In genomic region chr15:90322531-90322930, GRCh38 we compare ENCODE assay signal across 26 cellular contexts. TPM values are rescaled to one million over a fixed set of nuclear protein-coding genes. Genes with fewer than 3 reads are reported as not detected.
DNase-seq lines count a peak whose midpoint lies in the region; ATAC-seq and TF ChIP-seq lines count a peak whose summit lies in the region.
"Had no signal": no experiment of that assay in that cellular context is flagged by ENCODE, and none has a peak within 500 bp of the region (broad histone marks: within the 10 kb centered on the region; RNA-seq: fewer than 3 reads in every experiment).

No MANE protein-coding gene starts in this region.

- H3K4me3 ChIP-seq in adrenal gland (no peak overlapping the region), mesodermal cell (ENCODE audit: extremely low read depth, insufficient read depth, low read length, poor library complexity, severe bottlenecking) (no peak overlapping the region)
- no peak overlapping the region for H3K4me3 ChIP-seq in CD4-positive, alpha-beta memory T cell (ENCODE audit: low read length in 2 of 2)
- H3K4me3 ChIP-seq: esophagus muscularis mucosa had no signal

- intact Hi-C loops in adrenal gland (cut with DNase I) = loop anchor here (5.0 to 10.0 kb wide), 4 partner anchors 52 to 282 kb away; no protein-coding TSS in a partner anchor
- intact Hi-C loops in CD4-positive, alpha-beta memory T cell (cut with micrococcal nuclease) = loop anchor here (5.0 kb wide), 1 partner anchor 950 kb away; no protein-coding TSS in a partner anchor

- H3K4me3 Mint-ChIP-seq in CD4-positive, alpha-beta memory T cell = no peak overlapping the region
- H3K4me3 Mint-ChIP-seq: activated CD8-positive, alpha-beta T cell treated with anti-CD3 and anti-CD28 coated beads for 36 hours; activated T-cell treated with anti-CD3 and anti-CD28 coated beads, Interleukin-2, amount 50 U/mL, for 4 hours; B cell; effector memory CD8-positive, alpha-beta T cell; natural killer cell; stimulated activated naive CD8-positive, alpha-beta T cell treated with anti-CD3 and anti-CD28 coated beads, Interleukin-15, Interleukin-2, amounts not matched to agents 100 ng/mL and 50 ng/mL, for 24 hours had no signal

- H3K27ac ChIP-seq in adrenal gland (no peak overlapping the region), mesodermal cell (ENCODE audit: low read depth, low read length, severe bottlenecking) (peak overlapping the region; percentile 69)
- H3K27ac ChIP-seq in CD4-positive, alpha-beta memory T cell (ENCODE audit: low read depth, low read length) = no peak overlapping the region
- H3K27ac ChIP-seq: esophagus muscularis mucosa, KMS-11, parathyroid adenoma had no signal

- H3K27me3 ChIP-seq in adrenal gland = no peaks in the 10 kb centered on the region
- no peaks in the 10 kb centered on the region for H3K27me3 ChIP-seq in CD4-positive, alpha-beta memory T cell (ENCODE audit: insufficient read depth, low read length)
- H3K27me3 ChIP-seq: esophagus muscularis mucosa had no signal

- no peak overlapping the region for H3K27ac Mint-ChIP-seq in CD4-positive, alpha-beta memory T cell
- H3K27ac Mint-ChIP-seq: activated CD8-positive, alpha-beta T cell treated with anti-CD3 and anti-CD28 coated beads for 36 hours; B cell; effector memory CD8-positive, alpha-beta T cell; natural killer cell; stimulated activated naive CD8-positive, alpha-beta T cell treated with anti-CD3 and anti-CD28 coated beads, Interleukin-15, Interleukin-2, amounts not matched to agents 100 ng/mL and 50 ng/mL, for 24 hours had no signal

- H3K9me3 ChIP-seq in adrenal gland (replicated peaks in 1 of 3) (no peaks in the 10 kb centered on the region), mesodermal cell (ENCODE audit: control insufficient read depth, low read length) (no peaks in the 10 kb centered on the region)
- H3K9me3 ChIP-seq in CD4-positive, alpha-beta memory T cell (ENCODE audit: control insufficient read depth in 1 of 2, low read length in 2 of 2) = no peaks in the 10 kb centered on the region
- H3K9me3 ChIP-seq: esophagus muscularis mucosa had no signal

- DNase-seq in activated CD8-positive, alpha-beta memory T cell treated with anti-CD3 and anti-CD28 coated beads for 24 hours = peak; percentile 19
- no peak for DNase-seq in activated CD8-positive, alpha-beta memory T cell treated with anti-CD3 and anti-CD28 coated beads, Interleukin-2, amount 50 U/mL, for 4 hours
- DNase-seq in adrenal gland (peak in 5 of 7 donors; percentile 29 to 53 (median 35)), NCI-H524 (lab: John Stamatoyannopoulos, UW) (no peak)
- DNase-seq in CD4-positive, alpha-beta memory T cell = no peak
- DNase-seq: activated CD8-positive, alpha-beta T cell treated with anti-CD3 and anti-CD28 coated beads for 36 hours; activated T-cell treated with anti-CD3 and anti-CD28 coated beads, Interleukin-2, amount 50 U/mL, for 4 hours; amniotic stem cell; DMS79; effector memory CD8-positive, alpha-beta T cell; natural killer cell; NCI-H1694 treated with DMSO at 0.1 percent for 48 hours; NCI-H345; NCI-H82; T-helper 9 cell had no signal

- TF ChIP-seq CTCF in adrenal gland (IDR thresholded peaks at IDR 0.05) = no peak

- no peaks in the 10 kb centered on the region for H3K36me3 Mint-ChIP-seq in CD4-positive, alpha-beta memory T cell
- H3K36me3 Mint-ChIP-seq: natural killer cell had no signal

- 82 to 87% (median 83%) methylated on average over 4 of the region's 4 CpGs for WGBS in adrenal gland, 4 donors
- 92 to 100% methylated on average over 3 to 4 of the region's 4 CpGs for WGBS in mesodermal cell (ENCODE audit: insufficient coverage in 2 of 2), 2 experiments

- H3K9me3 Mint-ChIP-seq in CD4-positive, alpha-beta memory T cell = no peaks in the 10 kb centered on the region
- H3K9me3 Mint-ChIP-seq: activated CD8-positive, alpha-beta T cell treated with anti-CD3 and anti-CD28 coated beads for 36 hours; activated T-cell treated with anti-CD3 and anti-CD28 coated beads, Interleukin-2, amount 50 U/mL, for 4 hours; effector memory CD8-positive, alpha-beta T cell; natural killer cell; stimulated activated naive CD8-positive, alpha-beta T cell treated with anti-CD3 and anti-CD28 coated beads, Interleukin-15, Interleukin-2, amounts not matched to agents 100 ng/mL and 50 ng/mL, for 24 hours had no signal

- CTCF ChIA-PET in CD4-positive, alpha-beta memory T cell (lab: Charles Lee; ENCODE audit: partially characterized antibody) = interaction anchor here (1.7 kb wide), 1 partner anchor 160 kb away, joined by 5 read pairs; no protein-coding TSS in a partner anchor

- peaks cover 5 to 8% (median 7%) of the 10 kb centered on the region in 4 donors for H3K4me1 Mint-ChIP-seq in CD4-positive, alpha-beta memory T cell

- POLR2A ChIA-PET in CD4-positive, alpha-beta memory T cell (lab: Charles Lee; ENCODE audit: partially characterized antibody) = no interaction called here

- H3K36me3 ChIP-seq in adrenal gland (replicated peaks in 1 of 2) = no peaks in the 10 kb centered on the region
- H3K36me3 ChIP-seq in mesodermal cell (ENCODE audit: control insufficient read depth, insufficient read depth, low read length) = no peaks in the 10 kb centered on the region
- H3K36me3 ChIP-seq in CD4-positive, alpha-beta memory T cell (ENCODE audit: insufficient read depth, low read length) = no peaks in the 10 kb centered on the region
- H3K36me3 ChIP-seq: esophagus muscularis mucosa had no signal

- peaks cover 0 to 3% of the 10 kb centered on the region in 2 donors for H3K27me3 Mint-ChIP-seq in CD4-positive, alpha-beta memory T cell
- H3K27me3 Mint-ChIP-seq: activated CD8-positive, alpha-beta T cell treated with anti-CD3 and anti-CD28 coated beads for 36 hours; stimulated activated naive CD8-positive, alpha-beta T cell treated with anti-CD3 and anti-CD28 coated beads, Interleukin-15, Interleukin-2, amounts not matched to agents 100 ng/mL and 50 ng/mL, for 24 hours had no signal

- no peak for ATAC-seq in HG02678 (IDR thresholded peaks at IDR 0.05; ENCODE audit: unreplicated experiment)
- ATAC-seq in GM21576 (IDR thresholded peaks at IDR 0.05; ENCODE audit: unreplicated experiment) = no peak
- ATAC-seq: activated CD4-positive, CD25-positive, alpha-beta regulatory T cell treated with anti-CD3 and anti-CD28 coated beads, Interleukin-2, amount 50 U/mL, for 24 hours; activated CD8-positive, alpha-beta T cell treated with anti-CD3 and anti-CD28 coated beads for 36 hours; activated T-cell treated with anti-CD3 and anti-CD28 coated beads, Interleukin-2, amount 50 U/mL, for 4 hours; effector memory CD8-positive, alpha-beta T cell; natural killer cell; Right ventricle myocardium inferior; sciatic nerve had no signal

- no peak for TF ChIP-seq POLR2A in adrenal gland (IDR thresholded peaks at IDR 0.05)

- H3K4me1 ChIP-seq in adrenal gland (replicated peaks in 1 of 2) = peaks cover 0 to 10% of the 10 kb centered on the region in 2 donors
- peaks cover 13% of the 10 kb centered on the region for H3K4me1 ChIP-seq in mesodermal cell (ENCODE audit: control insufficient read depth, insufficient read depth, low read length, poor library complexity, severe bottlenecking)
- H3K4me1 ChIP-seq in CD4-positive, alpha-beta memory T cell (ENCODE audit: insufficient read depth, low read length) = peaks cover 7% of the 10 kb centered on the region
- H3K4me1 ChIP-seq: parathyroid adenoma had no signal

RNA-seq across cellular contexts. Expression of gene ZNF774, which starts 29.6 kb away (rescaled TPM):
- total RNA-seq in adrenal gland = 10 to 100 TPM in 2 of 8 donors, 1 to 10 TPM in 6; 3.3 to 21.4 (median 6.6) TPM
- polyA plus RNA-seq in adrenal gland = 1 to 10 TPM; 1.0 to 5.7 (median 1.8) TPM
- polyA plus RNA-seq in mesodermal cell (2013, experiment 1 of 2) = 2.4 TPM
- polyA plus RNA-seq in mesodermal cell (2013, experiment 2 of 2) = 1.2 TPM
- under 1 TPM; 0.78 to 0.81 TPM for total RNA-seq in CD4-positive, alpha-beta memory T cell
- polyA plus RNA-seq in CD4-positive, alpha-beta memory T cell = not detected

RNA-seq across cellular contexts. Expression of gene NGRN, which starts 57.1 kb away (rescaled TPM):
- 100 to 1,000 TPM in 5 of 8 donors, 10 to 100 TPM in 3; 61.4 to 131 (median 103) TPM for total RNA-seq in adrenal gland
- 100 to 1,000 TPM in 1 of 3 donors, 10 to 100 TPM in 2; 53.5 to 133 (median 56.3) TPM for polyA plus RNA-seq in adrenal gland
- 73.3 TPM for polyA plus RNA-seq in mesodermal cell (2013, experiment 1 of 2)
- 68.2 TPM for polyA plus RNA-seq in mesodermal cell (2013, experiment 2 of 2)
- total RNA-seq in CD4-positive, alpha-beta memory T cell = 10 to 100 TPM; 53.7 to 59.2 TPM
- polyA plus RNA-seq in CD4-positive, alpha-beta memory T cell = 10 to 100 TPM; 42.6 to 45.1 TPM

Comparison
In these comparisons a context has a peak if more than half of its experiments do, and no peak if none do; other contexts are left out.
1. DNase-seq: peak in activated CD8-positive, alpha-beta memory T cell treated with anti-CD3 and anti-CD28 coated beads for 24 hours (single experiment) and adrenal gland (5 of 7); none in activated CD8-positive, alpha-beta memory T cell treated with anti-CD3 and anti-CD28 coated beads, Interleukin-2, amount 50 U/mL, for 4 hours (single experiment), CD4-positive, alpha-beta memory T cell (0 of 5) and NCI-H524 (0 of 2).